1 cellular context compared by ENCODE assay signal in genomic region chr16:2196981-2197511, GRCh38.
A peak's percentile ranks its signal among the peaks of the same experiment; 100 is the strongest.
TF ChIP-seq lines count a peak whose summit lies in the region.

No MANE protein-coding gene starts in this region.

TF ChIP-seq in GM12878, 131 proteins besides CTCF, POLR2A, EP300 and RAD21:
- TF ChIP-seq, protein P1, sequence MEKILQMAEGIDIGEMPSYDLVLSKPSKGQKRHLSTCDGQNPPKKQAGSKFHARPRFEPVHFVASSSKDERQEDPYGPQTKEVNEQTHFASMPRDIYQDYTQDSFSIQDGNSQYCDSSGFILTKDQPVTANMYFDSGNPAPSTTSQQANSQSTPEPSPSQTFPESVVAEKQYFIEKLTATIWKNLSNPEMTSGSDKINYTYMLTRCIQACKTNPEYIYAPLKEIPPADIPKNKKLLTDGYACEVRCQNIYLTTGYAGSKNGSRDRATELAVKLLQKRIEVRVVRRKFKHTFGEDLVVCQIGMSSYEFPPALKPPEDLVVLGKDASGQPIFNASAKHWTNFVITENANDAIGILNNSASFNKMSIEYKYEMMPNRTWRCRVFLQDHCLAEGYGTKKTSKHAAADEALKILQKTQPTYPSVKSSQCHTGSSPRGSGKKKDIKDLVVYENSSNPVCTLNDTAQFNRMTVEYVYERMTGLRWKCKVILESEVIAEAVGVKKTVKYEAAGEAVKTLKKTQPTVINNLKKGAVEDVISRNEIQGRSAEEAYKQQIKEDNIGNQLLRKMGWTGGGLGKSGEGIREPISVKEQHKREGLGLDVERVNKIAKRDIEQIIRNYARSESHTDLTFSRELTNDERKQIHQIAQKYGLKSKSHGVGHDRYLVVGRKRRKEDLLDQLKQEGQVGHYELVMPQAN (conservative IDR thresholded peaks at IDR 0.05), result no peak
- TF ChIP-seq SUZ12 (IDR thresholded peaks at IDR 0.05; ENCODE audit: unreplicated experiment) (peak; percentile 56), POU2F2 (IDR thresholded peaks at IDR 0.05; ENCODE audit: borderline replicate concordance, low read depth, low read length) (no peak)
